In the genomic region with DNA sequence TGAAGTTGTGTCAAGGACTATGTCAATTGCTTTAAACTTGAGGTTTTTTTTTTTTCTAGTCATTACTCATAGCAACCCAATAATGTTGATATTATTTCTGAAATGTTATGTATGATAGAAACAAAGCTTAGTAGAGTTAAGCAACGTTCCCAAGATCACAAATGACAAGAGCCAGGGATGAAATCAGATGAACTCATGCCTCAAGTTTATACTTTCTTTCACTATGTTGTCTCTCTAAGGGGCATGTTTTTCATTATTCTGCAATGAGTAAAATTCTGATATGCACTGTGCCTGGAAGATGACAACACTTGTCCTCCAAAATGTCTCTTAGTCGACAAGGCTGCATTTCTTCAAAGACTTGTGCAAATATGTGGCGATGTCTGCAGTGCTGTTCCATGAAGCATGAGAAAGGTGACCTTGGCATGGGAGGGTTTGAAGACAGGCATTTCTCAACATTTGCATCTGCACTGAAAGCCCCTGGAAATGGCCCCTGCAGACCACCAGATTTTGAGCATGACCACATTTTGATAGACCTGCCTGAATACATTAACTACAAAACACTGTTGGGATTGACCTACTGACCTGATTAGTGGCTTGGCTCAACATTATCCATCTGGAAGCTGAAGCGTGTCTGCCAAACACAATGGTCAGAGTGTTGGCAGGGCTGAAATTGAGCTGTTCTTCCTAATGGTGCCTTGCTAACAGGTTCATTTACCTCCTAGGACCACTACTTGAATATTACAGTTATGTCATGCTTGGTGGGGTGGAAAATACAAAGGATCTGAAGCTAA, we compare ENCODE assay signal across 25 cellular contexts.
DNase-seq lines count a peak whose midpoint lies in the region; ATAC-seq, FAIRE-seq and TF ChIP-seq lines count a peak whose summit lies in the region.
"Had no signal": no experiment of that assay in that cellular context is flagged by ENCODE, and none has a peak within 500 bp of the region (broad histone marks: within the 10 kb centered on the region; RNA-seq: fewer than 3 reads in every experiment).

No MANE protein-coding gene starts in this region.

- no peaks in the 10 kb centered on the region for H3K27me3 ChIP-seq in heart right ventricle
- H3K27me3 ChIP-seq in brain microvascular endothelial cell (replicated peaks) = no peaks in the 10 kb centered on the region
- H3K27me3 ChIP-seq: body of pancreas, testis had no signal

- WGBS in heart right ventricle, 2 donors = 56 to 57% methylated on average over 4 of the region's 4 CpGs

- ATAC-seq in left ventricle myocardium superior (peak; percentile 29), heart right ventricle (no peak), HG02885 (IDR thresholded peaks at IDR 0.05; ENCODE audit: poor library complexity, unreplicated experiment) (no peak)
- ATAC-seq: activated naive CD4-positive, alpha-beta T cell treated with anti-CD3 and anti-CD28 coated beads, Interleukin-2, amount 50 U/mL, for 72 hours; body of pancreas; naive thymus-derived CD4-positive, alpha-beta T cell; stimulated activated memory B cell treated with anti-CD40 and anti-IgM and Interleukin-4, amounts not matched to agents 10 μg/mL and 1 μg/mL and 100 μg/mL, for 72 hours had no signal

- DNase-seq in left ventricle myocardium superior (no peak), heart right ventricle (no peak), brain microvascular endothelial cell (peak; percentile 34), hepatic stellate cell (ENCODE audit: low spot score) (peak; percentile 14), urothelium cell line (ENCODE audit: low spot score) (no peak), SW480 (ENCODE audit: low spot score) (no peak)
- DNase-seq in activated T-cell treated with anti-CD3 and anti-CD28 coated beads, Interleukin-2, amount 50 U/mL, for 1 hour = no peak
- DNase-seq: activated CD4-positive, alpha-beta T cell treated with anti-CD3 and anti-CD28 coated beads for 1 hour; body of pancreas; foreskin melanocyte; H9; kidney glomerular epithelial cell; mesendoderm; naive thymus-derived CD4-positive, alpha-beta T cell; NCI-H1092; NCI-H2029; NCI-H345; stimulated activated CD4-positive, alpha-beta T cell treated with anti-CD3 and anti-CD28 coated beads, Interleukin-1b, Interleukin-23, amount 100 ng/mL, for 48 hours; testis had no signal

- H3K36me3 ChIP-seq in heart right ventricle (no peaks in the 10 kb centered on the region), brain microvascular endothelial cell (replicated peaks) (no peaks in the 10 kb centered on the region)

- H3K4me1 ChIP-seq in heart right ventricle = no peaks in the 10 kb centered on the region
- H3K4me1 ChIP-seq: body of pancreas, parathyroid adenoma, testis had no signal

- H3K27ac ChIP-seq in heart right ventricle = no peak overlapping the region
- peak overlapping the region; percentile 3 for H3K27ac ChIP-seq in brain microvascular endothelial cell
- H3K27ac ChIP-seq: body of pancreas, parathyroid adenoma, testis had no signal

- peak; percentile 56 for FAIRE-seq in urothelium cell line (lab: Jason Lieb, UNC)
- FAIRE-seq: A204.1, GM12891 had no signal

- in situ Hi-C loops in brain microvascular endothelial cell (cut with HindIII; ENCODE audit: low pct_ligation_motif_present, low sequenced_read_pairs) = no loop called here

- no peak overlapping the region for H3K4me3 ChIP-seq in heart right ventricle
- no peak overlapping the region for H3K4me3 ChIP-seq in brain microvascular endothelial cell (ENCODE audit: low read depth, low read length)
- H3K4me3 ChIP-seq: body of pancreas, testis had no signal

- intact Hi-C loops in left ventricle myocardium superior (cut with micrococcal nuclease) (no loop called here), heart right ventricle (cut with DNase I) (loop anchor here in 6 of 10 donors (5.0 to 10.0 kb wide), 4 partner anchors 358 to 1020 kb away; no protein-coding TSS in a partner anchor)

- H3K9me3 ChIP-seq in heart right ventricle = peaks cover 0 to 8% (median 0%) of the 10 kb centered on the region in 11 donors
- H3K9me3 ChIP-seq: body of pancreas, testis had no signal

- TF ChIP-seq CTCF in heart right ventricle (IDR thresholded peaks at IDR 0.05) (no peak), brain microvascular endothelial cell (IDR thresholded peaks at IDR 0.05; ENCODE audit: low read depth, low read length, missing control alignments) (no peak)

Comparison
In these comparisons a context has a peak if more than half of its experiments do, and no peak if none do; other contexts are left out.
1. DNase-seq: peak in brain microvascular endothelial cell (single experiment) and hepatic stellate cell (single experiment); none in left ventricle myocardium superior (single experiment), heart right ventricle (0 of 2), urothelium cell line (single experiment), SW480 (single experiment) and activated T-cell treated with anti-CD3 and anti-CD28 coated beads, Interleukin-2, amount 50 U/mL, for 1 hour (single experiment).